ENCODE assay signal across 22 cellular contexts in genomic region chr5:86623785-86624483, GRCh38. TPM values are rescaled to one million over a fixed set of nuclear protein-coding genes. Genes with fewer than 3 reads are reported as not detected.
A peak's percentile ranks its signal among the peaks of the same experiment; 100 is the strongest.
DNase-seq lines count a peak whose midpoint lies in the region; ATAC-seq, FAIRE-seq and TF ChIP-seq lines count a peak whose summit lies in the region.
"Had no signal": no experiment of that assay in that cellular context is flagged by ENCODE, and none has a peak within 500 bp of the region (broad histone marks: within the 10 kb centered on the region; RNA-seq: fewer than 3 reads in every experiment).

No MANE protein-coding gene starts in this region.

- H3K79me1 ChIP-seq in IMR-90 (ENCODE audit: low read depth in 1 of 2, low read length in 2 of 2) = peaks cover 2 to 8% of the 10 kb centered on the region in 2 experiments; a peak in 3 of 4 replicates
- H3K79me1 ChIP-seq in H1 (ENCODE audit: low read depth, low read length) = no peaks in the 10 kb centered on the region

- H4K20me1 ChIP-seq in DND-41 (ENCODE audit: insufficient read depth, low read length) (peaks cover 5% of the 10 kb centered on the region; the same call in 1 of the 2 replicates), IMR-90 (ENCODE audit: insufficient read depth, low read length) (no peaks in the 10 kb centered on the region), H1 (replicated peaks in 1 of 2; ENCODE audit: control insufficient read depth in 1 of 2, insufficient read depth in 2 of 2, low read length in 2 of 2) (no peaks in the 10 kb centered on the region)

- H3K18ac ChIP-seq in IMR-90 (ENCODE audit: low read depth, low read length) (no peak overlapping the region), H1 (ENCODE audit: extremely low read depth, low read length) (0 out of 2 replicates have a peak overlapping the region, but pooled peaks have one; percentile 11)

- H3K79me2 ChIP-seq in DND-41 (ENCODE audit: insufficient read depth, low read length) = peaks cover 10% of the 10 kb centered on the region; the same call in 1 of the 2 replicates
- peaks cover 0 to 13% of the 10 kb centered on the region in 2 experiments; a peak in 3 of 4 replicates for H3K79me2 ChIP-seq in H1 (ENCODE audit: control insufficient read depth in 1 of 2, insufficient read depth in 2 of 2, low read length in 2 of 2)

- TF ChIP-seq RAD21 in IMR-90 (IDR thresholded peaks at IDR 0.05; ENCODE audit: low read length) = no peak
- no peak for TF ChIP-seq RAD21 in H1 (IDR thresholded peaks at IDR 0.05 in 1 of 2, conservative IDR thresholded peaks at IDR 0.05 in 1 of 2; ENCODE audit: low read depth in 2 of 2, low read length in 2 of 2)

- dilution Hi-C loops in IMR-90 (cut with HindIII; ENCODE audit: low sequenced_read_pairs, unreplicated experiment) = no loop called here

- no peak overlapping the region for H2AK9ac ChIP-seq in IMR-90 (replicated peaks; ENCODE audit: low read depth, low read length, poor library complexity)

- H4K5ac ChIP-seq in IMR-90 (ENCODE audit: low read depth, low read length) (no peak overlapping the region), H1 (ENCODE audit: insufficient read length, low read depth, low read length) (no peak overlapping the region)

- no peak overlapping the region for H3K27ac ChIP-seq in DND-41 (ENCODE audit: low read length)
- no peak overlapping the region for H3K27ac ChIP-seq in IMR-90 (ENCODE audit: insufficient read depth, low read length)
- no peak overlapping the region for H3K27ac ChIP-seq in Panc1 (ENCODE audit: low read length)
- no peak overlapping the region for H3K27ac ChIP-seq in H1 (ENCODE audit: low read depth, low read length)
- H3K27ac ChIP-seq: sigmoid colon, transverse colon had no signal

- no TSS peak for BruUV-seq in IMR-90 (replicated peaks; lab: Mats Ljungman, UMichigan)
- BruUV-seq in Panc1 (replicated peaks; lab: Mats Ljungman, UMichigan) = no TSS peak

- peaks cover 9% of the 10 kb centered on the region for H3K4me1 ChIP-seq in DND-41 (ENCODE audit: insufficient read depth, low read length)
- no peaks in the 10 kb centered on the region for H3K4me1 ChIP-seq in IMR-90 (ENCODE audit: control insufficient read depth, insufficient read depth, low read length)
- H3K4me1 ChIP-seq in Panc1 (ENCODE audit: control insufficient read depth, insufficient read depth, low read length) = peaks cover 5% of the 10 kb centered on the region
- H3K4me1 ChIP-seq in H1 (replicated peaks in 1 of 4; ENCODE audit: control insufficient read depth in 3 of 4, insufficient read depth in 4 of 4, low read length in 3 of 4) = peaks cover 0 to 8% (median 0%) of the 10 kb centered on the region in 4 experiments; a peak in 1 of 7 replicates

- peaks cover 10% of the 10 kb centered on the region for H3K27me3 Mint-ChIP-seq in activated T-cell treated with anti-CD3 and anti-CD28 coated beads, Interleukin-2, amount 50 U/mL, for 72 hours (ENCODE audit: low read depth)

- H3K27me3 ChIP-seq in DND-41 (ENCODE audit: insufficient read depth, low read length, poor library complexity) (no peaks in the 10 kb centered on the region), IMR-90 (ENCODE audit: control insufficient read depth, insufficient read depth, low read length) (no peaks in the 10 kb centered on the region), Panc1 (ENCODE audit: control insufficient read depth, insufficient read depth, low read length) (no peaks in the 10 kb centered on the region), H1 (replicated peaks in 1 of 4; ENCODE audit: control insufficient read depth in 3 of 4, extremely low read depth in 1 of 4, insufficient read depth in 3 of 4, low read length in 3 of 4) (no peaks in the 10 kb centered on the region)
- H3K27me3 ChIP-seq: sigmoid colon had no signal

- H4K8ac ChIP-seq in IMR-90 (ENCODE audit: low read depth in 2 of 2, low read length in 2 of 2) (no peak overlapping the region), H1 (ENCODE audit: extremely low read depth, insufficient read depth, low read length) (no peak overlapping the region)

- H2AK5ac ChIP-seq in IMR-90 (ENCODE audit: low read depth, low read length) (no peak overlapping the region), H1 (ENCODE audit: low read depth, low read length) (no peak overlapping the region)

- H2AFZ ChIP-seq in DND-41 (ENCODE audit: low read depth, low read length) (no peak overlapping the region), IMR-90 (replicated peaks; ENCODE audit: low read length, poor library complexity) (no peak overlapping the region), H1 (ENCODE audit: low read length) (no peak overlapping the region)

- intact Hi-C loops in IMR-90 (cut with micrococcal nuclease) (loop anchor here (10.0 kb wide), 1 partner anchor 341 kb away; no protein-coding TSS in a partner anchor), Panc1 (cut with micrococcal nuclease; ENCODE audit: unreplicated experiment) (no loop called here)

- H2BK12ac ChIP-seq in H1 (ENCODE audit: low read depth, low read length) = peak overlapping the region; percentile 22; the same call in 1 of the 2 replicates

- H3K4me3 ChIP-seq in DND-41 (ENCODE audit: low read depth in 1 of 2, low read length in 2 of 2) = no peak overlapping the region
- H3K4me3 ChIP-seq in IMR-90 (ENCODE audit: insufficient read depth, low read depth, low read length) = no peak overlapping the region
- no peak overlapping the region for H3K4me3 ChIP-seq in Panc1 (ENCODE audit: low read depth in 2 of 2, low read length in 2 of 2)
- H3K4me3 ChIP-seq in H1 (ENCODE audit: extremely low read depth in 1 of 4, insufficient read depth in 2 of 4, low read depth in 3 of 4, low read length in 4 of 4) = no peak overlapping the region
- H3K4me3 ChIP-seq: lung, mucosa of descending colon, sigmoid colon, transverse colon had no signal

- no peak overlapping the region for H3K4me2 ChIP-seq in DND-41 (ENCODE audit: insufficient read depth, low read length)
- no peak overlapping the region for H3K4me2 ChIP-seq in IMR-90 (ENCODE audit: low read depth, low read length)
- no peak overlapping the region for H3K4me2 ChIP-seq in H1 (ENCODE audit: insufficient read depth in 1 of 2, low read depth in 2 of 2, low read length in 2 of 2)

- H3K23ac ChIP-seq in IMR-90 (ENCODE audit: low read depth, low read length) (no peak overlapping the region), H1 (ENCODE audit: insufficient read length) (no peak overlapping the region)

- H3K56ac ChIP-seq in IMR-90 (ENCODE audit: extremely low read depth, insufficient read depth, low read length) (no peak overlapping the region), H1 (replicated peaks; ENCODE audit: insufficient read length, low read depth, low read length) (no peak overlapping the region)

- H3K4me3 Mint-ChIP-seq in activated T-cell treated with anti-CD3 and anti-CD28 coated beads, Interleukin-2, amount 50 U/mL, for 72 hours = no peak overlapping the region
- H3K4me3 Mint-ChIP-seq: activated CD4-positive, alpha-beta memory T cell treated with anti-CD3 and anti-CD28 coated beads, Interleukin-2, amount 10 ng/mL, durations not matched to agents 7 days and 5 days had no signal

- peaks cover 3 to 31% of the 10 kb centered on the region in 2 donors for H3K36me3 Mint-ChIP-seq in activated T-cell treated with anti-CD3 and anti-CD28 coated beads, Interleukin-2, amount 50 U/mL, for 72 hours (ENCODE audit: insufficient read depth in 2 of 2)

- TF ChIP-seq POLR2A in IMR-90 (IDR thresholded peaks at IDR 0.05; ENCODE audit: low read depth, low read length) (no peak), H1 (IDR thresholded peaks at IDR 0.05; ENCODE audit: control extremely low read depth in 1 of 2, low read depth in 2 of 2, low read length in 2 of 2) (no peak; a peak in 1 of 3 replicates)

- DNase-seq in DND-41 (no peak), IMR-90 (no peak), Panc1 (ENCODE audit: low read depth, low spot score) (no peak), H1 (ENCODE audit: low read depth in 1 of 2, low spot score in 2 of 2) (no peak), omental fat pad (ENCODE audit: low spot score) (no peak), glomerular visceral epithelial cell (ENCODE audit: extremely low spot score) (no peak)
- DNase-seq in activated T-cell treated with anti-CD3 and anti-CD28 coated beads, Interleukin-2, amount 50 U/mL, for 72 hours = no peak
- DNase-seq: activated CD4-positive, alpha-beta memory T cell treated with anti-CD3 and anti-CD28 coated beads, Interleukin-2, amount 10 ng/mL, durations not matched to agents 7 days and 5 days; activated effector memory CD4-positive, alpha-beta T cell treated with Interleukin-2 at 50 U/mL for 16 hours; central memory CD4-positive, alpha-beta T cell; glutamatergic neuron; Kasumi-1; kidney; mucosa of descending colon; NCI-H1092; NCI-H1930; NCI-H526 treated with DMSO at 0.1 percent for 48 hours; posterior cingulate gyrus; sigmoid colon; T-helper 9 cell; transverse colon had no signal

- H3K9me1 ChIP-seq in IMR-90 (ENCODE audit: insufficient read depth, low read length) = no peaks in the 10 kb centered on the region

- H2BK20ac ChIP-seq in IMR-90 (ENCODE audit: low read depth, low read length) (no peak overlapping the region), H1 (ENCODE audit: low read length) (no peak overlapping the region; the same call in 1 of the 2 replicates)

- in situ Hi-C loops in IMR-90 (cut with MboI; ENCODE audit: low sequenced_read_pairs) = no loop called here
- in situ Hi-C loops in Panc1 (cut with HindIII; ENCODE audit: low pct_unique_long_range_greater_than_20kb, low sequenced_read_pairs) = no loop called here

- no peak overlapping the region for H3K27ac Mint-ChIP-seq in activated T-cell treated with anti-CD3 and anti-CD28 coated beads, Interleukin-2, amount 50 U/mL, for 72 hours
- H3K27ac Mint-ChIP-seq: activated CD4-positive, alpha-beta memory T cell treated with anti-CD3 and anti-CD28 coated beads, Interleukin-2, amount 10 ng/mL, durations not matched to agents 7 days and 5 days had no signal

- CTCF ChIA-PET in IMR-90 (lab: Yijun Ruan, JAX) (interaction anchor here (0.6 kb wide), 1 partner anchor 39 kb away, joined by 3 read pairs; no protein-coding TSS in a partner anchor), Panc1 (lab: Charles Lee) (no interaction called here), H1 (lab: Charles Lee; ENCODE audit: partially characterized antibody) (interaction anchor here (0.6 to 0.9 kb wide), 2 partner anchors 55 to 1871 kb away, joined by 3 read pairs; no protein-coding TSS in a partner anchor)

- no peak overlapping the region for H2BK15ac ChIP-seq in IMR-90 (ENCODE audit: low read depth, low read length)
- H2BK15ac ChIP-seq in H1 (ENCODE audit: low read length) = no peak overlapping the region

- POLR2A ChIA-PET in IMR-90 (lab: Charles Lee; ENCODE audit: unreplicated experiment) = no interaction called here
- POLR2A ChIA-PET in Panc1 (lab: Charles Lee) = no interaction called here
- POLR2A ChIA-PET in H1 (lab: Charles Lee; ENCODE audit: partially characterized antibody) = interaction anchor here (1.6 to 11.5 kb wide), 5 partner anchors 10 to 44 kb away, joined by 3 to 138 read pairs (median 5); no protein-coding TSS in a partner anchor

- H2BK5ac ChIP-seq in IMR-90 (ENCODE audit: low read depth, low read length, poor library complexity, severe bottlenecking) (no peak overlapping the region), H1 (ENCODE audit: low read depth, low read length) (no peak overlapping the region)

- no CpG with 5 or more reads among the region's 4 CpGs for WGBS in IMR-90 (ENCODE audit: extremely low coverage in 2 of 2, insufficient read length in 1 of 2), 2 experiments
- WGBS in H1 (ENCODE audit: extremely low coverage in 1 of 2, insufficient coverage in 1 of 2, insufficient read length in 1 of 2, insufficient replicate concordance in 2 of 2, low coverage in 1 of 2, low lambda C conversion rate in 2 of 2, missing lambda C conversion rate in 1 of 2), 2 experiments = 84% methylated on average over 4 of the region's 4 CpGs; no CpG with 5 or more reads in 1 of the 2 experiments

- H3K4me1 Mint-ChIP-seq in activated T-cell treated with anti-CD3 and anti-CD28 coated beads, Interleukin-2, amount 50 U/mL, for 72 hours (ENCODE audit: low read depth) = peaks cover 28% of the 10 kb centered on the region

- H3K4ac ChIP-seq in IMR-90 (ENCODE audit: low read depth, low read length) (no peak overlapping the region), H1 (replicated peaks; ENCODE audit: insufficient read length, low read depth, low read length) (no peak overlapping the region)

- no peak for TF ChIP-seq CTCF in DND-41 (IDR thresholded peaks at IDR 0.05; ENCODE audit: borderline replicate concordance, extremely low read depth, low read length, poor library complexity, severe bottlenecking)
- no peak for TF ChIP-seq CTCF in IMR-90 (conservative IDR thresholded peaks at IDR 0.05; ENCODE audit: low read depth, low read length)
- TF ChIP-seq CTCF in Panc1 (IDR thresholded peaks at IDR 0.05) = no peak
- TF ChIP-seq CTCF in H1 (IDR thresholded peaks at IDR 0.05; ENCODE audit: control extremely low read depth in 1 of 3, insufficient read depth in 1 of 3, low read depth in 1 of 3, low read length in 3 of 3) = no peak
- TF ChIP-seq CTCF in omental fat pad (IDR thresholded peaks at IDR 0.05) = no peak

- peak; percentile 41; the same call in 2 of the 3 replicates for ATAC-seq in DND-41 (ENCODE audit: insufficient read depth, low read depth)
- ATAC-seq in IMR-90 (ENCODE audit: low read depth) = no peak
- peak; percentile 53; the same call in 1 of the 2 replicates for ATAC-seq in Panc1
- no peak for ATAC-seq in activated T-cell treated with anti-CD3 and anti-CD28 coated beads, Interleukin-2, amount 50 U/mL, for 72 hours (replicated peaks in 1 of 2)
- no peak for ATAC-seq in omental fat pad (ENCODE audit: low FRiP score)
- ATAC-seq: mucosa of descending colon had no signal

- H3K9me3 Mint-ChIP-seq in activated T-cell treated with anti-CD3 and anti-CD28 coated beads, Interleukin-2, amount 50 U/mL, for 72 hours = no peaks in the 10 kb centered on the region
- H3K9me3 Mint-ChIP-seq: activated CD4-positive, alpha-beta memory T cell treated with anti-CD3 and anti-CD28 coated beads, Interleukin-2, amount 10 ng/mL, durations not matched to agents 7 days and 5 days had no signal

- H2BK120ac ChIP-seq in IMR-90 (ENCODE audit: low read depth, low read length) (no peak overlapping the region), H1 (replicated peaks; ENCODE audit: low read depth, low read length) (no peak overlapping the region)

- H3K9ac ChIP-seq in DND-41 (ENCODE audit: low read depth, low read length) (no peak overlapping the region), IMR-90 (ENCODE audit: low read depth, low read length) (no peak overlapping the region), H1 (replicated peaks in 1 of 4; ENCODE audit: extremely low read depth in 1 of 4, low read depth in 3 of 4, low read length in 3 of 4) (no peak overlapping the region)

- H3K36me3 ChIP-seq in DND-41 (ENCODE audit: insufficient read depth, low read length) (peaks cover 34% of the 10 kb centered on the region), IMR-90 (ENCODE audit: control insufficient read depth, insufficient read depth, low read length) (peaks cover 2% of the 10 kb centered on the region), Panc1 (ENCODE audit: control insufficient read depth, insufficient read depth, low read length) (peaks cover 23% of the 10 kb centered on the region), H1 (ENCODE audit: control insufficient read depth in 2 of 4, insufficient read depth in 4 of 4, low read length in 3 of 4) (peaks cover 13 to 38% (median 25%) of the 10 kb centered on the region in 4 experiments)

- no peak overlapping the region for H4K91ac ChIP-seq in IMR-90 (ENCODE audit: insufficient read depth, low read depth, low read length)
- no peak overlapping the region for H4K91ac ChIP-seq in H1 (replicated peaks; ENCODE audit: insufficient read length, low read length)

- no peaks in the 10 kb centered on the region for H3K9me3 ChIP-seq in DND-41 (ENCODE audit: insufficient read depth, low read length, severe bottlenecking)
- no peaks in the 10 kb centered on the region for H3K9me3 ChIP-seq in IMR-90 (ENCODE audit: control insufficient read depth, insufficient read depth, low read length)
- no peaks in the 10 kb centered on the region for H3K9me3 ChIP-seq in Panc1 (ENCODE audit: control insufficient read depth, insufficient read depth, low read depth, low read length)
- no peaks in the 10 kb centered on the region for H3K9me3 ChIP-seq in H1 (ENCODE audit: insufficient read depth in 2 of 2, low read depth in 1 of 2, low read length in 1 of 2)
- H3K9me3 ChIP-seq: mucosa of descending colon, sigmoid colon, transverse colon had no signal

- no peak for TF ChIP-seq EP300 in H1 (IDR thresholded peaks at IDR 0.05; ENCODE audit: borderline replicate concordance in 1 of 2, low read depth in 2 of 2, low read length in 2 of 2)

- no peak for FAIRE-seq in H1 (lab: Jason Lieb, UNC)
- FAIRE-seq: kidney had no signal

- H3K14ac ChIP-seq in IMR-90 (replicated peaks; ENCODE audit: low read depth, low read length) (no peak overlapping the region), H1 (ENCODE audit: insufficient read length) (no peak overlapping the region)

- no peaks in the 10 kb centered on the region for H3K23me2 ChIP-seq in H1 (ENCODE audit: low read depth, low read length)

RNA-seq across cellular contexts. Expression of gene COX7C, which starts 6.2 kb away (rescaled TPM):
- total RNA-seq in IMR-90 (2012; rRNA removed) (91.4 and 210 TPM in 2 replicates), Panc1 (2021; ENCODE audit: unreplicated experiment) (536 TPM), omental fat pad (100 to 1,000 TPM; 330 to 499 (median 418) TPM)
- polyA plus RNA-seq in IMR-90 (2012; rRNA removed) (544 and 564 TPM in 2 replicates), H1 (2011; rRNA removed) (837 and 1,207 TPM in 2 replicates)
- 109 and 216 TPM in 2 replicates for polyA plus RNA-seq in IMR-90 (2012; cell fraction: cytosol; rRNA removed)
- polyA plus RNA-seq in IMR-90 (2012; cell fraction: nucleus; rRNA removed; ENCODE audit: low replicate concordance) = 18.1 and 143 TPM in 2 replicates
- 867 TPM for polyA plus RNA-seq in Panc1 (2012; ENCODE audit: insufficient read length)
- 1,035 and 1,059 TPM in 2 replicates for total RNA-seq in H1 (2021; fragmentation: NEBNext Ultra II Directional; extraction: Animal tissue kit (Norgen Biotek cat#: 25700))
- 1,169 TPM for polyA plus RNA-seq in H1 (2011; cell fraction: cytosol; rRNA removed)
- 263 TPM for polyA plus RNA-seq in H1 (2011; cell fraction: nucleus; rRNA removed)
- 2,003 to 2,565 TPM (median 2,368 TPM) in 4 replicates for polyA plus RNA-seq in H1 (2012, experiment 1 of 2)
- polyA plus RNA-seq in H1 (2012, experiment 2 of 2) = 13,884 TPM
- polyA plus RNA-seq in H1 (2013, experiment 1 of 2) = 2,670 TPM
- polyA plus RNA-seq in H1 (2013, experiment 2 of 2) = 2,657 TPM
- 314 and 370 TPM in 2 replicates for polyA minus RNA-seq in H1 (2011; rRNA and poly(A)+ RNA removed)
- 148 TPM for polyA minus RNA-seq in H1 (2011; cell fraction: cytosol; rRNA and poly(A)+ RNA removed)
- polyA minus RNA-seq in H1 (2011; cell fraction: nucleus; rRNA and poly(A)+ RNA removed) = 146 TPM
- 100 to 1,000 TPM; 404 to 408 TPM for total RNA-seq in activated T-cell treated with anti-CD3 and anti-CD28 coated beads, Interleukin-2, amount 50 U/mL, for 72 hours

Comparison
In these comparisons a context has a peak if more than half of its experiments do, and no peak if none do; other contexts are left out.
1. ATAC-seq: peak in DND-41 (single experiment) and Panc1 (single experiment); none in IMR-90 (single experiment), activated T-cell treated with anti-CD3 and anti-CD28 coated beads, Interleukin-2, amount 50 U/mL, for 72 hours (0 of 2) and omental fat pad (single experiment).